ENCODE assay signal across 8 cellular contexts in the genomic region with DNA sequence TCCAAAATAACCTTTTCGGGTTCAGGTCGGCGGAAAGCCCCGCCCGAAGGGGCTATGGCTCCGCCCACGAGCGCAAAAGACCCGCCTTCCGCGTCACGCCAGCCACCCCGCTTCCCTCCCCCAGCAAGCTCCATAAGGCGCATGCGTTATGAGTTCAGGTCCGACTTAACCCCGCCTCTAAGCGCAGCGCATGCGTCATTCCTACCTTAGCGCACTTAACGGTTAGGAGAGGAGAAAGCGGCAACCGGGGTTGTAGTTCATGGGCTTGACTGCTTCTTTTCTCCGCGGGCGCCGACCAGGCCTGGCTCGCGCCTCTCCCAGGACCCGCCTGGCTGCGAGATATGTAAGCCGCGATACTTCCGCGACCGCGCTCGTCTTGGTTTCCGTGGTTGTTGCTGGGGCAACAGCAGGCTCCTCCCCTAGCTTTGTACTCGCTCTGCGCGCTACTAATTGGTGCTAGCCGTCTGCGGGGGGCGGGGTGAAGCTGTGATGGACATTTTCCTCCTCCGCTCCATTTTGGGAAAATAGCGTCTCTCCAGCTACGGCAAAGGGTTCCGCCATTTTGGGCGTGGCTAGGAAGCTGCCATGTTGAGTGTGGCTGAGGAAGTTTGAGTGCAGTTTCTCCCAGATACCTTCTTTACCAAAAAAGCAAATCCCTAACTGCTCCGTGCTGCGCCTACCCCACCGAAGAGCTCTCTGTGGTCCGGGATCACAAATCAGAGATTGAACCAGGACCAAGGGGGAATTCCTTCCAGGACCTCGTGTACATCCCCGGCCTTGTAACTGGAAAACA. TPM values are rescaled to one million over a fixed set of nuclear protein-coding genes. Genes with fewer than 3 reads are reported as not detected.
A peak's percentile ranks its signal among the peaks of the same experiment; 100 is the strongest.
DNase-seq lines count a peak whose midpoint lies in the region; ATAC-seq and TF ChIP-seq lines count a peak whose summit lies in the region.

A gene with protein sequence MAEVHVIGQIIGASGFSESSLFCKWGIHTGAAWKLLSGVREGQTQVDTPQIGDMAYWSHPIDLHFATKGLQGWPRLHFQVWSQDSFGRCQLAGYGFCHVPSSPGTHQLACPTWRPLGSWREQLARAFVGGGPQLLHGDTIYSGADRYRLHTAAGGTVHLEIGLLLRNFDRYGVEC (minus strand): TSS at position 397 of the 793 bp plus-strand sequence. CDS start 630 bp downstream, outside the sequence.

- ATAC-seq in HG02610 (IDR thresholded peaks at IDR 0.05; ENCODE audit: unreplicated experiment) = peak; percentile 84
- ATAC-seq in omental fat pad (ENCODE audit: low FRiP score) = peak; percentile 97
- peak; percentile 97 for ATAC-seq in thoracic aorta (ENCODE audit: insufficient number of reproducible peaks, low FRiP score, low read depth)

- H3K27me3 Mint-ChIP-seq in activated naive CD8-positive, alpha-beta T cell = no peaks in the 10 kb centered on the region

- peak within 1 kb of the TSS; percentile 96 to 97 for H3K27ac ChIP-seq in thoracic aorta

- H3K27ac Mint-ChIP-seq in activated naive CD8-positive, alpha-beta T cell = peak within 1 kb of the TSS; percentile 98

- no peaks in the 10 kb centered on the region for H3K9me3 Mint-ChIP-seq in activated naive CD8-positive, alpha-beta T cell (ENCODE audit: low read depth)

- TF ChIP-seq CTCF in omental fat pad (IDR thresholded peaks at IDR 0.05) = no peak
- no peak for TF ChIP-seq CTCF in thoracic aorta (IDR thresholded peaks at IDR 0.05)

- peak within 1 kb of the TSS; percentile 97 for H3K4me3 Mint-ChIP-seq in activated naive CD8-positive, alpha-beta T cell

- no peaks in the 10 kb centered on the region for H3K36me3 Mint-ChIP-seq in activated naive CD8-positive, alpha-beta T cell

- no peaks in the 10 kb centered on the region for H3K27me3 ChIP-seq in thoracic aorta (replicated peaks; ENCODE audit: insufficient read depth)

- H3K4me1 ChIP-seq in thoracic aorta (ENCODE audit: control insufficient read depth in 1 of 2, low read depth in 2 of 2) = peaks cover 11 to 22% of the 10 kb centered on the region in 2 donors

- no peaks in the 10 kb centered on the region for H3K36me3 ChIP-seq in thoracic aorta

- DNase-seq in NCI-H1092 treated with DMSO at 0.1 percent for 48 hours (lab: John Stamatoyannopoulos, UW) (peak; percentile 98), SKM-1 (lab: John Stamatoyannopoulos, UW; ENCODE audit: unreplicated experiment) (peak; percentile 96), glomerular visceral epithelial cell (ENCODE audit: extremely low spot score) (peak; percentile 98), omental fat pad (ENCODE audit: low spot score) (peak; percentile 89), thoracic aorta (ENCODE audit: low spot score) (peak; percentile 92)

- no peaks in the 10 kb centered on the region for H3K9me3 ChIP-seq in thoracic aorta

- H3K4me1 Mint-ChIP-seq in activated naive CD8-positive, alpha-beta T cell (ENCODE audit: low read depth) = peaks cover 42% of the 10 kb centered on the region

- peak within 1 kb of the TSS; percentile 87 for H3K4me3 ChIP-seq in GM08714 (ENCODE audit: low read length)
- peak within 1 kb of the TSS; percentile 93 for H3K4me3 ChIP-seq in thoracic aorta

RNA-seq across cellular contexts. Expression of the gene that starts here (rescaled TPM):
- 1 to 10 TPM; 3.3 to 6.8 (median 5.1) TPM for total RNA-seq in omental fat pad
- 1 to 10 TPM; 1.2 to 4.0 TPM for total RNA-seq in thoracic aorta

Comparison
In these comparisons a context has a peak if more than half of its experiments do, and no peak if none do; other contexts are left out.
1. Peak in every context shown above with its lines: DNase-seq, ATAC-seq, H3K4me3 ChIP-seq and H3K27ac ChIP-seq.